Comparison of ENCODE assay signal across 28 cellular contexts in the genomic region with DNA sequence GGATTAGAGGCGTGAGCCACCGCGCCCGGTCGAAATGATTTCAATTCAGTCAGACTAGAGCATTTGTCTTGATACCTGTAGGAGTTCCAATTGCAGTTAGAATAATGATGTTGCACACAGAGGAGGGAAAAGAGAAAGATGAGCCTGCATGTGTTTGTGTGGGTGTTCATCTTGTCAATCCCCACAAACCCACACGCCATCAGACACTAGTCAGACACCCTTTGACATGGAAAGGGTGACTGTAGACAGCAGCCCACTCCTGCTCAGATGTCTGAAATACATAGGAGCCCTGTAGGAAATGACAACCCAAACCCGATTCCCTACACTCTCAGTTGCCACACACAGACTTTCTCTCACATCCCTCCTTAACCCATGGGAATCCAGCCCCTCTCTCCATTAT.
"Had no signal": no experiment of that assay in that cellular context is flagged by ENCODE, and none has a peak within 500 bp of the region (broad histone marks: within the 10 kb centered on the region; RNA-seq: fewer than 3 reads in every experiment).

No MANE protein-coding gene starts in this region.

- H3K4me1 Mint-ChIP-seq: activated naive CD4-positive, alpha-beta T cell treated with anti-CD3 and anti-CD28 coated beads, Interleukin-2, amount 10 ng/mL, durations not matched to agents 7 days and 5 days had no signal

- DNase-seq: activated CD4-positive, alpha-beta memory T cell treated with anti-CD3 and anti-CD28 coated beads for 36 hours; activated CD4-positive, alpha-beta T cell treated with anti-CD3 and anti-CD28 coated beads, Interleukin-2, amount 50 U/mL, for 1 hour; activated CD8-positive, alpha-beta memory T cell treated with anti-CD3 and anti-CD28 coated beads, Interleukin-2, amount 50 U/mL, for 4 hours; activated effector memory CD4-positive, alpha-beta T cell treated with Interleukin-2 at 50 U/mL for 16 hours; activated naive CD4-positive, alpha-beta T cell treated with anti-CD3 and anti-CD28 coated beads, Interleukin-2, amount 10 ng/mL, durations not matched to agents 7 days and 5 days; activated T-cell treated with anti-CD3 and anti-CD28 coated beads for 4 hours; activated T-cell treated with anti-CD3 and anti-CD28 coated beads, Interleukin-2, amount 50 U/mL, for 4 hours; amygdala; body of pancreas; cerebellar nuclear complex; MM.1S; MV-4-11; NCI-H1092; NCI-H1436 treated with DMSO at 0.1 percent for 48 hours; NCI-H1694 treated with DMSO at 0.1 percent for 48 hours; NCI-H2029; NCI-H345; NCI-H524 treated with DMSO at 0.1 percent for 48 hours; OCI-M1; Right ventricle myocardium superior; SW 1271; T-helper 1 cell had no signal

- H3K27me3 Mint-ChIP-seq: activated naive CD8-positive, alpha-beta T cell had no signal

- H3K4me2 ChIP-seq: KMS-11 had no signal

- ATAC-seq: body of pancreas had no signal

- H3K36me3 ChIP-seq: ascending aorta, breast epithelium had no signal

- FAIRE-seq: TTC549 had no signal

- H3K27ac ChIP-seq: ascending aorta, body of pancreas, breast epithelium, KMS-11 had no signal

- H3K9ac ChIP-seq: KMS-11 had no signal

- H3K4me1 ChIP-seq: ascending aorta, breast epithelium had no signal

- H3K27me3 ChIP-seq: ascending aorta, body of pancreas, breast epithelium had no signal

- H3K27ac Mint-ChIP-seq: activated CD4-positive, alpha-beta memory T cell treated with anti-CD3 and anti-CD28 coated beads for 36 hours; activated naive CD4-positive, alpha-beta T cell treated with anti-CD3 and anti-CD28 coated beads, Interleukin-2, amount 10 ng/mL, durations not matched to agents 7 days and 5 days; activated naive CD8-positive, alpha-beta T cell; activated T-helper 1 cell treated with anti-CD3 and anti-CD28 coated beads, Interleukin-12 subunit alpha, Interleukin-12 subunit beta, Interleukin-2, Interleukin-4 antibody, amounts not matched to agents 30 ng/mL and 10 ng/mL and 1 ng/mL, durations not matched to agents 14 hours and 24 hours and 36 hours had no signal

- H3K9me3 ChIP-seq: ascending aorta, body of pancreas, breast epithelium had no signal

- H3K4me3 Mint-ChIP-seq: activated CD4-positive, alpha-beta memory T cell treated with anti-CD3 and anti-CD28 coated beads for 36 hours; activated naive CD4-positive, alpha-beta T cell treated with anti-CD3 and anti-CD28 coated beads, Interleukin-2, amount 10 ng/mL, durations not matched to agents 7 days and 5 days; activated naive CD8-positive, alpha-beta T cell; activated T-cell treated with anti-CD3 and anti-CD28 coated beads, Interleukin-2, amount 50 U/mL, for 4 hours; activated T-helper 1 cell treated with anti-CD3 and anti-CD28 coated beads, Interleukin-12 subunit alpha, Interleukin-12 subunit beta, Interleukin-2, Interleukin-4 antibody, amounts not matched to agents 30 ng/mL and 10 ng/mL and 1 ng/mL, durations not matched to agents 14 hours and 24 hours and 36 hours had no signal

- H3K4me3 ChIP-seq: ascending aorta, body of pancreas, breast epithelium had no signal

- H3K9me3 Mint-ChIP-seq: activated CD4-positive, alpha-beta memory T cell treated with anti-CD3 and anti-CD28 coated beads for 36 hours; activated naive CD4-positive, alpha-beta T cell treated with anti-CD3 and anti-CD28 coated beads, Interleukin-2, amount 10 ng/mL, durations not matched to agents 7 days and 5 days; activated T-cell treated with anti-CD3 and anti-CD28 coated beads, Interleukin-2, amount 50 U/mL, for 4 hours; activated T-helper 1 cell treated with anti-CD3 and anti-CD28 coated beads, Interleukin-12 subunit alpha, Interleukin-12 subunit beta, Interleukin-2, Interleukin-4 antibody, amounts not matched to agents 30 ng/mL and 10 ng/mL and 1 ng/mL, durations not matched to agents 14 hours and 24 hours and 36 hours had no signal

- H3K36me3 Mint-ChIP-seq: activated CD4-positive, alpha-beta memory T cell treated with anti-CD3 and anti-CD28 coated beads for 36 hours; activated naive CD4-positive, alpha-beta T cell treated with anti-CD3 and anti-CD28 coated beads, Interleukin-2, amount 10 ng/mL, durations not matched to agents 7 days and 5 days; activated naive CD8-positive, alpha-beta T cell had no signal
